8 cellular contexts compared by ENCODE assay signal in the genomic region with DNA sequence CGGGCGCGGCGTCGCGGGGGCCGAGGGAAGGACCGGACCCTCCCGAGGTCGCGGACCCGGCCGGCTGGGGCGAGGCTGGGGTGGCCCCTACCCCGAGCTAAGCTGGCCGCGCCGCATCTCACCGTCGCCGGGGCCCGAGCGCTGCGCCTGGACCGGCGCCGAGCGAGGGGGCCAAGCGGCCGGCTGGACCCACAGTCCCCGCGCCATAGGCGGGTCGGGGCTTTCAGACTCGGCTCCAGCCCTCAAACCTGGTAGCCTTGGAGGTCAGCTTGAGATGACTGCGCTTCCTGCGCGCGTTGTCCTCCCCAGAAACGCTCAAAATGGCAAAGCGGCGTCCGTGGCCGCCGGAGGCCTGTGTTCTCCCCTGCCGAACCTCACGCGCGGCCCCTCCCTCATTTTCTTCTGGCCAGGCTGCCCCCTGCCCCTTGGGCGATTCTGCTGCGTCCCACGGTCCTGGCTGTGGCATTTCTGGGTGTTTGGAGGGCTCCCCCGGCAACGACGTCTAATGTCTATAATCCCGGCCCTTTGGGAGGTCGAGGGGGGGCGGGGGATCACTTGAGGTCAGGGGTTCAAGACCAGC. TPM values are rescaled to one million over a fixed set of nuclear protein-coding genes. Genes with fewer than 3 reads are reported as not detected.
DNase-seq lines count a peak whose midpoint lies in the region; ATAC-seq and TF ChIP-seq lines count a peak whose summit lies in the region.

No MANE protein-coding gene starts in this region.

- peak overlapping the region; percentile 82 for H3K18ac ChIP-seq in trophoblast cell (ENCODE audit: low read length)

- DNase-seq in AG09309 (ENCODE audit: low read depth) = no peak
- no peak for DNase-seq in NT2/D1 (ENCODE audit: low read depth, low spot score)
- no peak for DNase-seq in epithelial cell of prostate (ENCODE audit: low read depth, low spot score)
- peak in 1 of 2 donors; percentile 14 for DNase-seq in trophoblast cell
- DNase-seq in omental fat pad (ENCODE audit: low spot score) = no peak
- no peak for DNase-seq in C1 segment of cervical spinal cord (lab: John Stamatoyannopoulos, UW)
- DNase-seq in Ammon's horn (ENCODE audit: low spot score) = no peak

- no peaks in the 10 kb centered on the region for H3K36me3 ChIP-seq in NT2/D1 (ENCODE audit: insufficient read depth, insufficient read length, low read length)
- no peaks in the 10 kb centered on the region for H3K36me3 ChIP-seq in trophoblast cell (ENCODE audit: control insufficient read depth in 1 of 2, insufficient read depth in 2 of 2, low read length in 2 of 2)

- H3K23ac ChIP-seq in trophoblast cell (ENCODE audit: low read length) = no peak overlapping the region

- no peak overlapping the region for H2BK12ac ChIP-seq in trophoblast cell (ENCODE audit: low read length)

- H3K9ac ChIP-seq in NT2/D1 (ENCODE audit: insufficient read length, low read depth) = peak overlapping the region; percentile 99
- H3K9ac ChIP-seq in trophoblast cell (ENCODE audit: low read length) = peak overlapping the region; percentile 72

- H3K27ac ChIP-seq in epithelial cell of prostate (peak overlapping the region; percentile 52), trophoblast cell (ENCODE audit: low read depth, low read length) (no peak overlapping the region)

- H3K27me3 ChIP-seq in NT2/D1 (ENCODE audit: insufficient read depth, insufficient read length) = peaks cover 25% of the 10 kb centered on the region
- H3K27me3 ChIP-seq in trophoblast cell (ENCODE audit: insufficient read depth, low read length) = no peaks in the 10 kb centered on the region

- peak overlapping the region; percentile 69 for H3K4ac ChIP-seq in trophoblast cell (ENCODE audit: low read depth, low read length)

- H2AFZ ChIP-seq in trophoblast cell (ENCODE audit: insufficient read depth, low read length, poor library complexity) = peak overlapping the region; percentile 90

- H3K4me2 ChIP-seq in trophoblast cell (ENCODE audit: low read length) = peak overlapping the region; percentile 92

- H3K4me1 ChIP-seq in NT2/D1 (ENCODE audit: insufficient read depth, insufficient read length) (no peaks in the 10 kb centered on the region), trophoblast cell (ENCODE audit: control insufficient read depth in 1 of 2, insufficient read depth in 2 of 2, low read length in 2 of 2) (peaks cover 10 to 11% of the 10 kb centered on the region in 2 experiments)

- ATAC-seq in GM19463 (IDR thresholded peaks at IDR 0.05; ENCODE audit: unreplicated experiment) (peak; percentile 8), omental fat pad (ENCODE audit: low FRiP score) (no peak)

- TF ChIP-seq CTCF in AG09309 (IDR thresholded peaks at IDR 0.05; ENCODE audit: control insufficient read depth, insufficient read depth, low read depth, low read length, missing control alignments) = no peak
- no peak for TF ChIP-seq CTCF in omental fat pad (IDR thresholded peaks at IDR 0.05)

- H2BK120ac ChIP-seq in trophoblast cell (ENCODE audit: insufficient read depth, low read length, poor library complexity) = peak overlapping the region; percentile 55

- H2AK5ac ChIP-seq in trophoblast cell (ENCODE audit: low read length) = peak overlapping the region; percentile 23

- H3K79me1 ChIP-seq in trophoblast cell (ENCODE audit: low read length) = peaks cover 9% of the 10 kb centered on the region

- peak overlapping the region; percentile 35 for H2BK5ac ChIP-seq in trophoblast cell (ENCODE audit: low read depth, low read length, poor library complexity)

- peak overlapping the region; percentile 94 for H4K8ac ChIP-seq in trophoblast cell (ENCODE audit: low read depth, low read length)

- H3K4me3 ChIP-seq in AG09309 (ENCODE audit: control insufficient read depth, low read depth, low read length) = peak overlapping the region; percentile 91
- peak overlapping the region; percentile 90 for H3K4me3 ChIP-seq in NT2/D1 (ENCODE audit: insufficient read length, low read depth)
- peak overlapping the region; percentile 91 for H3K4me3 ChIP-seq in trophoblast cell (ENCODE audit: low read depth, low read length)

- peak overlapping the region; percentile 86 for H4K91ac ChIP-seq in trophoblast cell (ENCODE audit: low read depth, low read length)

- peaks cover 11% of the 10 kb centered on the region for H3K79me2 ChIP-seq in trophoblast cell (ENCODE audit: control insufficient read depth, insufficient read depth, low read length, poor library complexity)

- H4K12ac ChIP-seq in trophoblast cell (ENCODE audit: low read depth, low read length) = peak overlapping the region; percentile 97

- peak overlapping the region; percentile 88 for H3K14ac ChIP-seq in trophoblast cell (ENCODE audit: low read length)

- no CpG with 5 or more reads among the region's 58 CpGs for WGBS in trophoblast cell (ENCODE audit: extremely low coverage, insufficient coverage, insufficient read length)

- H3K9me3 ChIP-seq in NT2/D1 (ENCODE audit: insufficient read depth, low read length) = no peaks in the 10 kb centered on the region
- no peaks in the 10 kb centered on the region for H3K9me3 ChIP-seq in trophoblast cell (ENCODE audit: insufficient read depth, low read depth, low read length)

RNA-seq across cellular contexts. Expression of gene GRIN1, which starts 8.7 kb away (rescaled TPM):
- 0.10 and 0.16 TPM in 2 replicates for polyA plus RNA-seq in trophoblast cell (2013)
- total RNA-seq in omental fat pad = not detected

RNA-seq across cellular contexts. Expression of gene DPP7, which starts 15.7 kb away (rescaled TPM):
- 11.0 and 12.4 TPM in 2 replicates for polyA plus RNA-seq in trophoblast cell (2013)
- total RNA-seq in omental fat pad = 100 to 1,000 TPM in 3 of 4 donors, 10 to 100 TPM in 1; 91.8 to 132 (median 119) TPM

RNA-seq across cellular contexts. Expression of gene LRRC26, which starts 39.6 kb away (rescaled TPM):
- polyA plus RNA-seq in trophoblast cell (2013) = not detected in 2 replicates
- total RNA-seq in omental fat pad = not detected

RNA-seq across cellular contexts. Expression of gene TMEM210, which starts 41.6 kb away (rescaled TPM):
- not detected in 2 replicates for polyA plus RNA-seq in trophoblast cell (2013)
- not detected for total RNA-seq in omental fat pad

RNA-seq across cellular contexts. Expression of gene MAN1B1, which starts 43.5 kb away (rescaled TPM):
- polyA plus RNA-seq in trophoblast cell (2013) = 36.5 and 37.4 TPM in 2 replicates
- total RNA-seq in omental fat pad = 10 to 100 TPM; 30.2 to 39.9 (median 33.9) TPM
